Comparison of ENCODE assay signal across 27 cellular contexts in the genomic region with DNA sequence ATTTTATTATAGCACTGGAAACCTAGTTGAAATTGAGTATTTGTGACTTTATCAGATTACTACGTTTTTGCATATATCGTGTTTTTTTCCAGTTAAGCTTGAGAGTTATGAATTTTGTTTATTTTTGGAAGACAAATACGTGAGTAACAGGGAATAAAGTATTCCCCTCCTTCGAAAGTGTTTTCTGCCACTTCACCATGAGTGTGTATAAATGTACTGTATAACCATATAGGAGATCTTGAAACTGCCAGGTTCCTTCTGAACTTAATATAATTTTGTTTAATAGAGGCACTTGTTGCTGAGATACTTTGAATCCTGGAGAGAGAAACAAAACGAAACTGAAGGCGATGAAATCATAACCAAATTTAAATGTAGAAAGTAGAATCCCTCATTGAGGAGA.
"Had no signal": no experiment of that assay in that cellular context is flagged by ENCODE, and none has a peak within 500 bp of the region (broad histone marks: within the 10 kb centered on the region; RNA-seq: fewer than 3 reads in every experiment).

No MANE protein-coding gene starts in this region.

- H3K79me2 ChIP-seq: parathyroid adenoma had no signal

- H3K27ac ChIP-seq: ascending aorta, cardiac muscle cell, colonic mucosa, epithelial cell of prostate, gastrocnemius medialis, parathyroid adenoma, psoas muscle, stomach, tibial artery, upper lobe of right lung, VCaP had no signal

- H3K27me3 ChIP-seq: ascending aorta, cardiac muscle cell, colonic mucosa, gastrocnemius medialis, stomach, tibial artery, upper lobe of right lung had no signal

- H3K9me3 ChIP-seq: ascending aorta, colonic mucosa, gastrocnemius medialis, psoas muscle, upper lobe of right lung had no signal

- H3K4me1 ChIP-seq: ascending aorta, colonic mucosa, gastrocnemius medialis, parathyroid adenoma, psoas muscle, stomach, tibial artery, upper lobe of right lung had no signal

- H2AFZ ChIP-seq: parathyroid adenoma had no signal

- H3K4me3 ChIP-seq: ascending aorta, cardiac muscle cell, colonic mucosa, gastrocnemius medialis, psoas muscle, smooth muscle cell, stomach, tibial artery, upper lobe of right lung had no signal

- DNase-seq: activated CD4-positive, alpha-beta T cell treated with anti-CD3 and anti-CD28 coated beads for 4 hours; activated CD4-positive, alpha-beta T cell treated with anti-CD3 and anti-CD28 coated beads, Interleukin-2, amount 50 U/mL, for 4 hours; activated effector memory CD4-positive, alpha-beta T cell treated with Interleukin-2 at 50 U/mL for 16 hours; activated naive CD4-positive, alpha-beta T cell treated with anti-CD3 and anti-CD28 coated beads, Interleukin-2, amount 10 ng/mL, durations not matched to agents 7 days and 5 days; activated naive CD8-positive, alpha-beta T cell treated with anti-CD3 and anti-CD28 coated beads, Interleukin-2, amount 10 ng/mL, durations not matched to agents 7 days and 5 days; cerebellar nuclear complex; colonic mucosa; effector CD8-positive, alpha-beta T cell; gastrocnemius medialis; hippocampal formation; left cardiac atrium; left ventricle myocardium superior; nephron progenitor cell; psoas muscle; stimulated activated CD4-positive, alpha-beta T cell treated with anti-CD3 and anti-CD28 coated beads, Interleukin-1b, Interleukin-23, amount 100 ng/mL, for 48 hours; stimulated activated CD4-positive, alpha-beta T cell treated with anti-CD3 and anti-CD28 coated beads, Interleukin-4, amount 100 ng/mL, for 4 hours; stimulated activated CD8-positive, alpha-beta memory T cell treated with anti-CD3 and anti-CD28 coated beads, Interleukin-4, amount 100 ng/mL, for 48 hours; stomach; tibial artery; upper lobe of right lung had no signal

- H3K36me3 ChIP-seq: ascending aorta, cardiac muscle cell, colonic mucosa, gastrocnemius medialis, stomach, tibial artery, upper lobe of right lung had no signal

- ATAC-seq: gastrocnemius medialis; left cardiac atrium; left ventricle myocardium superior; psoas muscle; stimulated activated memory B cell treated with anti-CD40 and anti-IgM and Interleukin-4, amounts not matched to agents 10 μg/mL and 1 μg/mL and 100 μg/mL, for 72 hours; upper lobe of right lung had no signal

- H3K9ac ChIP-seq: parathyroid adenoma had no signal

- H3K4me2 ChIP-seq: smooth muscle cell had no signal
